8 cellular contexts compared by ENCODE assay signal in the genomic region with DNA sequence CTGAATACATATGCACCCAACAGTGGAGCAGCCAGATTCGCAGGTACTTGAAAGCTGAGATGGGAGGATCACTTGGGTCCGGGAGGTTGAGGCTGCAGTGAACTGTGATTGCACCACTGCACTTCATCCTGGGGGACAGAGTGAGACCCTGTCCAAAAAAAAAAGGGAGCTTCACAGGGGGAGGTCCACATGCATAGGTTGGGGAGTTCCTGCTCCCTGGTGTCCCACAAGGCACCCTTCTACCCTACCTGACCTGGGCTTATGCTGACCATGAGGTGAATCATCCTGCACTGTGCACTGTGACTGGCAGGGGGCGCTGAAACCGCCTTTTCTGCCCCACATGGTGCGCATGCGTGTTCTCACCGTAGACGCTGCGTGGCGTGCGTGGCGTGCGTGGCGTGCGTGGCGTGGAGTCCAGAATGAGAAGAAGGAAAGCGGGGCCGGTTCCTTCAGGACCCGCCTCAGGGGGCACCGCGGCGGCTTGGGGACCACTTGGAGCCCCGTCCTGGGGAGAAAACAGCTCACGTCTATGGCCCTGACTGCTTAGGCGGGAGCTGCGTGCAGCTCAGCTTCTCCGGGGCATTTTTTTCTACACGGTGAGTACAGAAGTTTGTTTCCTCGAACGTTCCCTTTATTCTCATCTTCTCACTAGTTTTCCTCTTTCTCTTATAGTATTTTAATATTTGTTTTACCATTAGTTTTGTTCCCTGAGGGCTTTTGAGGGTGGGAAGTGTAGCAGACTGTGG.
DNase-seq lines count a peak whose midpoint lies in the region; ATAC-seq and TF ChIP-seq lines count a peak whose summit lies in the region.

No MANE protein-coding gene starts in this region.

- TF ChIP-seq CTCF in VCaP (conservative IDR thresholded peaks at IDR 0.05) (peak; percentile 97), mammary epithelial cell (conservative IDR thresholded peaks at IDR 0.05 in 1 of 2, IDR thresholded peaks at IDR 0.05 in 1 of 2; ENCODE audit: extremely low read depth in 1 of 2, insufficient read depth in 1 of 2, low read depth in 1 of 2, low read length in 2 of 2) (peak; percentile 88 to 94)

- ATAC-seq in GM18502 (IDR thresholded peaks at IDR 0.05; ENCODE audit: poor library complexity, unreplicated experiment): peak; percentile 79
- peak; percentile 84 for ATAC-seq in HG03060 (IDR thresholded peaks at IDR 0.05; ENCODE audit: low read depth, unreplicated experiment)

- H3K27ac ChIP-seq in VCaP: peak overlapping the region; percentile 87
- peak overlapping the region; percentile 82 for H3K27ac ChIP-seq in mammary epithelial cell (ENCODE audit: insufficient read depth, low read depth, low read length)

- H3K36me3 ChIP-seq in mammary epithelial cell (ENCODE audit: insufficient read depth, low read length): peaks cover 2% of the 10 kb centered on the region

- DNase-seq in 8988T: peak; percentile 66
- peak; percentile 84 for DNase-seq in NCI-H2171 treated with DMSO at 0.1 percent for 48 hours (lab: John Stamatoyannopoulos, UW)
- peak; percentile 80 for DNase-seq in mammary epithelial cell
- DNase-seq in iPS-NIHi7 (ENCODE audit: extremely low spot score): peak; percentile 97
- peak; percentile 57 for DNase-seq in smooth muscle cell of the brain vasculature (ENCODE audit: low read depth, low spot score)

- CTCF ChIA-PET in mammary epithelial cell (lab: Charles Lee; ENCODE audit: low non-redundant PET): interaction anchor here (0.7 kb wide), 2 partner anchors 811 to 1086 kb away, joined by 3 to 4 read pairs; no protein-coding TSS in a partner anchor

- peak overlapping the region; percentile 93 for H3K9ac ChIP-seq in mammary epithelial cell (ENCODE audit: insufficient read depth, low read length)

- H3K4me1 ChIP-seq in mammary epithelial cell (ENCODE audit: insufficient read depth, low read length): peaks cover 21% of the 10 kb centered on the region

- H3K79me2 ChIP-seq in mammary epithelial cell (ENCODE audit: insufficient read depth, low read length): peaks cover 51% of the 10 kb centered on the region

- no peaks in the 10 kb centered on the region for H3K9me3 ChIP-seq in mammary epithelial cell (replicated peaks; ENCODE audit: insufficient read depth, low read length)

- peak overlapping the region; percentile 83 for H2AFZ ChIP-seq in mammary epithelial cell (ENCODE audit: low read depth, low read length)

- intact Hi-C loops in mammary epithelial cell (cut with micrococcal nuclease): loop anchor here (1.0 to 5.0 kb wide), 4 partner anchors 86 to 325 kb away; no protein-coding TSS in a partner anchor

- dilution Hi-C loops in mammary epithelial cell (cut with HindIII; ENCODE audit: low sequenced_read_pairs): no loop called here

- in situ Hi-C loops in mammary epithelial cell (cut with MboI; ENCODE audit: low sequenced_read_pairs in 2 of 2): loop anchor here in 1 of 2 donors (10.0 kb wide), 1 partner anchor 257 kb away; no protein-coding TSS in a partner anchor

- no TSS peak for BruUV-seq in mammary epithelial cell (replicated peaks; lab: Mats Ljungman, UMichigan)

- peak overlapping the region; percentile 80 to 93 (median 90) for H3K4me3 ChIP-seq in mammary epithelial cell (replicated peaks in 1 of 3; ENCODE audit: insufficient read depth in 1 of 3, low read depth in 2 of 3, low read length in 3 of 3)

- no peaks in the 10 kb centered on the region for H3K27me3 ChIP-seq in mammary epithelial cell (ENCODE audit: insufficient read depth, low read length)

- H4K20me1 ChIP-seq in mammary epithelial cell (ENCODE audit: insufficient read depth, low read length): no peaks in the 10 kb centered on the region

- H3K4me2 ChIP-seq in mammary epithelial cell (ENCODE audit: insufficient read depth, low read depth, low read length): peak overlapping the region; percentile 80

- under 1% methylated on average over 26 of the region's 30 CpGs for WGBS in mammary epithelial cell (ENCODE audit: low coverage, missing lambda C conversion rate)

Comparison
In these comparisons a context has a peak if more than half of its experiments do, and no peak if none do; other contexts are left out.
1. Peak in every context shown above with its lines: DNase-seq, ATAC-seq, H3K4me3 ChIP-seq and H3K27ac ChIP-seq.